In genomic region chr12:123250471-123251383, GRCh38 we compare ENCODE assay signal across 1 cellular context.
TF ChIP-seq lines count a peak whose summit lies in the region.

No MANE protein-coding gene starts in this region.

TF ChIP-seq in K562, 482 proteins besides CTCF, POLR2A, EP300 and RAD21 (continued from another document and continues in another):
- TF ChIP-seq, protein P1, sequence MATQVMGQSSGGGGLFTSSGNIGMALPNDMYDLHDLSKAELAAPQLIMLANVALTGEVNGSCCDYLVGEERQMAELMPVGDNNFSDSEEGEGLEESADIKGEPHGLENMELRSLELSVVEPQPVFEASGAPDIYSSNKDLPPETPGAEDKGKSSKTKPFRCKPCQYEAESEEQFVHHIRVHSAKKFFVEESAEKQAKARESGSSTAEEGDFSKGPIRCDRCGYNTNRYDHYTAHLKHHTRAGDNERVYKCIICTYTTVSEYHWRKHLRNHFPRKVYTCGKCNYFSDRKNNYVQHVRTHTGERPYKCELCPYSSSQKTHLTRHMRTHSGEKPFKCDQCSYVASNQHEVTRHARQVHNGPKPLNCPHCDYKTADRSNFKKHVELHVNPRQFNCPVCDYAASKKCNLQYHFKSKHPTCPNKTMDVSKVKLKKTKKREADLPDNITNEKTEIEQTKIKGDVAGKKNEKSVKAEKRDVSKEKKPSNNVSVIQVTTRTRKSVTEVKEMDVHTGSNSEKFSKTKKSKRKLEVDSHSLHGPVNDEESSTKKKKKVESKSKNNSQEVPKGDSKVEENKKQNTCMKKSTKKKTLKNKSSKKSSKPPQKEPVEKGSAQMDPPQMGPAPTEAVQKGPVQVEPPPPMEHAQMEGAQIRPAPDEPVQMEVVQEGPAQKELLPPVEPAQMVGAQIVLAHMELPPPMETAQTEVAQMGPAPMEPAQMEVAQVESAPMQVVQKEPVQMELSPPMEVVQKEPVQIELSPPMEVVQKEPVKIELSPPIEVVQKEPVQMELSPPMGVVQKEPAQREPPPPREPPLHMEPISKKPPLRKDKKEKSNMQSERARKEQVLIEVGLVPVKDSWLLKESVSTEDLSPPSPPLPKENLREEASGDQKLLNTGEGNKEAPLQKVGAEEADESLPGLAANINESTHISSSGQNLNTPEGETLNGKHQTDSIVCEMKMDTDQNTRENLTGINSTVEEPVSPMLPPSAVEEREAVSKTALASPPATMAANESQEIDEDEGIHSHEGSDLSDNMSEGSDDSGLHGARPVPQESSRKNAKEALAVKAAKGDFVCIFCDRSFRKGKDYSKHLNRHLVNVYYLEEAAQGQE (CRISPR knock-in tag; IDR thresholded peaks at IDR 0.05; ENCODE audit: low read depth) = no peak
- TF ChIP-seq, protein P2, sequence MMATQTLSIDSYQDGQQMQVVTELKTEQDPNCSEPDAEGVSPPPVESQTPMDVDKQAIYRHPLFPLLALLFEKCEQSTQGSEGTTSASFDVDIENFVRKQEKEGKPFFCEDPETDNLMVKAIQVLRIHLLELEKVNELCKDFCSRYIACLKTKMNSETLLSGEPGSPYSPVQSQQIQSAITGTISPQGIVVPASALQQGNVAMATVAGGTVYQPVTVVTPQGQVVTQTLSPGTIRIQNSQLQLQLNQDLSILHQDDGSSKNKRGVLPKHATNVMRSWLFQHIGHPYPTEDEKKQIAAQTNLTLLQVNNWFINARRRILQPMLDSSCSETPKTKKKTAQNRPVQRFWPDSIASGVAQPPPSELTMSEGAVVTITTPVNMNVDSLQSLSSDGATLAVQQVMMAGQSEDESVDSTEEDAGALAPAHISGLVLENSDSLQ (IDR thresholded peaks at IDR 0.05) = peak; percentile 64
- no peak for TF ChIP-seq ZNF121 (CRISPR knock-in tag; conservative IDR thresholded peaks at IDR 0.05)
- no peak for TF ChIP-seq RBM25 (IDR thresholded peaks at IDR 0.05; ENCODE audit: low read depth, low read length, severe bottlenecking)
- TF ChIP-seq, protein P3, sequence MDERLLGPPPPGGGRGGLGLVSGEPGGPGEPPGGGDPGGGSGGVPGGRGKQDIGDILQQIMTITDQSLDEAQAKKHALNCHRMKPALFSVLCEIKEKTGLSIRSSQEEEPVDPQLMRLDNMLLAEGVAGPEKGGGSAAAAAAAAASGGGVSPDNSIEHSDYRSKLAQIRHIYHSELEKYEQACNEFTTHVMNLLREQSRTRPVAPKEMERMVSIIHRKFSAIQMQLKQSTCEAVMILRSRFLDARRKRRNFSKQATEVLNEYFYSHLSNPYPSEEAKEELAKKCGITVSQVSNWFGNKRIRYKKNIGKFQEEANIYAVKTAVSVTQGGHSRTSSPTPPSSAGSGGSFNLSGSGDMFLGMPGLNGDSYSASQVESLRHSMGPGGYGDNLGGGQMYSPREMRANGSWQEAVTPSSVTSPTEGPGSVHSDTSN (CRISPR knock-in tag; IDR thresholded peaks at IDR 0.05; ENCODE audit: low read depth) = no peak
- TF ChIP-seq, protein P3 (tag; conservative IDR thresholded peaks at IDR 0.05; ENCODE audit: low read depth) = peak; percentile 70
- no peak for TF ChIP-seq TSC22D4 (tag; IDR thresholded peaks at IDR 0.05)
- no peak for TF ChIP-seq E2F3 (CRISPR knock-in tag; IDR thresholded peaks at IDR 0.05)
- TF ChIP-seq SUPT5H (IDR thresholded peaks at IDR 0.05) = no peak
- no peak for TF ChIP-seq ZNF175 (CRISPR knock-in tag; IDR thresholded peaks at IDR 0.05; ENCODE audit: low read depth)
- no peak for TF ChIP-seq ZZZ3 (IDR thresholded peaks at IDR 0.05)
- TF ChIP-seq, protein P4, sequence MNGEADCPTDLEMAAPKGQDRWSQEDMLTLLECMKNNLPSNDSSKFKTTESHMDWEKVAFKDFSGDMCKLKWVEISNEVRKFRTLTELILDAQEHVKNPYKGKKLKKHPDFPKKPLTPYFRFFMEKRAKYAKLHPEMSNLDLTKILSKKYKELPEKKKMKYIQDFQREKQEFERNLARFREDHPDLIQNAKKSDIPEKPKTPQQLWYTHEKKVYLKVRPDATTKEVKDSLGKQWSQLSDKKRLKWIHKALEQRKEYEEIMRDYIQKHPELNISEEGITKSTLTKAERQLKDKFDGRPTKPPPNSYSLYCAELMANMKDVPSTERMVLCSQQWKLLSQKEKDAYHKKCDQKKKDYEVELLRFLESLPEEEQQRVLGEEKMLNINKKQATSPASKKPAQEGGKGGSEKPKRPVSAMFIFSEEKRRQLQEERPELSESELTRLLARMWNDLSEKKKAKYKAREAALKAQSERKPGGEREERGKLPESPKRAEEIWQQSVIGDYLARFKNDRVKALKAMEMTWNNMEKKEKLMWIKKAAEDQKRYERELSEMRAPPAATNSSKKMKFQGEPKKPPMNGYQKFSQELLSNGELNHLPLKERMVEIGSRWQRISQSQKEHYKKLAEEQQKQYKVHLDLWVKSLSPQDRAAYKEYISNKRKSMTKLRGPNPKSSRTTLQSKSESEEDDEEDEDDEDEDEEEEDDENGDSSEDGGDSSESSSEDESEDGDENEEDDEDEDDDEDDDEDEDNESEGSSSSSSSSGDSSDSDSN (IDR thresholded peaks at IDR 0.05; ENCODE audit: borderline replicate concordance in 1 of 2, low read depth in 2 of 2, low read length in 2 of 2) = no peak
- no peak for TF ChIP-seq RUNX1 (IDR thresholded peaks at IDR 0.05; ENCODE audit: low read depth)
- TF ChIP-seq ZSCAN29 (IDR thresholded peaks at IDR 0.05) = no peak
- no peak for TF ChIP-seq TBL1XR1 (IDR thresholded peaks at IDR 0.05; ENCODE audit: low read length in 2 of 2)
- TF ChIP-seq NCOA6 (IDR thresholded peaks at IDR 0.05) = no peak
- 0 out of 2 replicates have a peak, but pooled peaks have one; percentile 14 for TF ChIP-seq ZNF740 (CRISPR knock-in tag; IDR thresholded peaks at IDR 0.05)
- TF ChIP-seq ZNF740 (tag; IDR thresholded peaks at IDR 0.05) = no peak
- no peak for TF ChIP-seq TGIF2 (CRISPR knock-in tag; IDR thresholded peaks at IDR 0.05)
- TF ChIP-seq MTA3 (IDR thresholded peaks at IDR 0.05; ENCODE audit: borderline replicate concordance) = no peak
- TF ChIP-seq NFIX (CRISPR knock-in tag; IDR thresholded peaks at IDR 0.05; ENCODE audit: low read depth) = 0 out of 2 replicates have a peak, but pooled peaks have one; percentile 18
- no peak for TF ChIP-seq ZFPM2 (CRISPR knock-in tag; IDR thresholded peaks at IDR 0.05)
- TF ChIP-seq HNRNPH1 (optimal IDR thresholded peaks at IDR 0.05; ENCODE audit: low read depth, low read length) = no peak
- peak; percentile 24; the same call in 1 of the 2 replicates for TF ChIP-seq ARID1B (IDR thresholded peaks at IDR 0.05)
- TF ChIP-seq KAT7 (CRISPR knock-in tag; IDR thresholded peaks at IDR 0.05; ENCODE audit: borderline replicate concordance) = no peak
- TF ChIP-seq SP1 (CRISPR knock-in tag; IDR thresholded peaks at IDR 0.05) = no peak
- TF ChIP-seq CHD1 (IDR thresholded peaks at IDR 0.05; ENCODE audit: low read length) = no peak
- no peak for TF ChIP-seq KDM4B (IDR thresholded peaks at IDR 0.05; ENCODE audit: borderline replicate concordance in 2 of 2, low read depth in 1 of 2)
- no peak for TF ChIP-seq ATF4 (CRISPR knock-in tag; IDR thresholded peaks at IDR 0.05)
- no peak for TF ChIP-seq ZBTB7A (IDR thresholded peaks at IDR 0.05; ENCODE audit: borderline replicate concordance, control insufficient read depth, low read depth, low read length)
- TF ChIP-seq ZNF311 (CRISPR knock-in tag; IDR thresholded peaks at IDR 0.05) = no peak
- no peak for TF ChIP-seq ZNF431 (CRISPR knock-in tag; IDR thresholded peaks at IDR 0.05)
- TF ChIP-seq ZNF668 (CRISPR knock-in tag; IDR thresholded peaks at IDR 0.05) = no peak
- TF ChIP-seq ERF (CRISPR knock-in tag; IDR thresholded peaks at IDR 0.05) = no peak
- TF ChIP-seq FOXP1 (CRISPR knock-in tag; IDR thresholded peaks at IDR 0.05) = no peak
- TF ChIP-seq HOMEZ (CRISPR knock-in tag; IDR thresholded peaks at IDR 0.05) = no peak
- no peak for TF ChIP-seq ZNF23 (CRISPR knock-in tag; IDR thresholded peaks at IDR 0.05)
- TF ChIP-seq POLR2AphosphoS2 (IDR thresholded peaks at IDR 0.05; ENCODE audit: low read length) = no peak
- no peak for TF ChIP-seq CREB1 (IDR thresholded peaks at IDR 0.05)
- no peak for TF ChIP-seq CREB1 (CRISPR knock-in tag; IDR thresholded peaks at IDR 0.05)
- no peak for TF ChIP-seq NR2C1 (IDR thresholded peaks at IDR 0.05)
- peak; percentile 19; the same call in 1 of the 2 replicates for TF ChIP-seq NR2C1 (tag; IDR thresholded peaks at IDR 0.05)
- TF ChIP-seq YY1 (IDR thresholded peaks at IDR 0.05; ENCODE audit: borderline replicate concordance in 1 of 3, control insufficient read depth in 1 of 3, extremely low read depth in 1 of 3, insufficient read depth in 3 of 3, insufficient read length in 1 of 3, insufficient replicate concordance in 2 of 3, low read depth in 1 of 3, low read length in 2 of 3) = peak in 1 of 3 experiments; percentile 18
- no peak for TF ChIP-seq MCM3 (IDR thresholded peaks at IDR 0.05)
- TF ChIP-seq ZNF586 (CRISPR knock-in tag; conservative IDR thresholded peaks at IDR 0.05) = no peak
- peak; percentile 80 for TF ChIP-seq C11orf30 (IDR thresholded peaks at IDR 0.05; ENCODE audit: low read depth)
- no peak for TF ChIP-seq E2F1 (CRISPR knock-in tag; IDR thresholded peaks at IDR 0.05)
- no peak for TF ChIP-seq POLR2B (IDR thresholded peaks at IDR 0.05; ENCODE audit: low read depth, partially characterized antibody)
- TF ChIP-seq NCOA1 (IDR thresholded peaks at IDR 0.05; ENCODE audit: low read depth) = no peak
- no peak for TF ChIP-seq LEF1 (IDR thresholded peaks at IDR 0.05)
- no peak for TF ChIP-seq TFAM (CRISPR knock-in tag; conservative IDR thresholded peaks at IDR 0.05)
- TF ChIP-seq ZNF444 (CRISPR knock-in tag; IDR thresholded peaks at IDR 0.05) = no peak
- no peak for TF ChIP-seq PHF20 (IDR thresholded peaks at IDR 0.05; ENCODE audit: partially characterized antibody)
- peak; percentile 69 for TF ChIP-seq ZNF316 (IDR thresholded peaks at IDR 0.05)
- no peak for TF ChIP-seq POLR2H (tag; IDR thresholded peaks at IDR 0.05; ENCODE audit: low read depth)
- no peak for TF ChIP-seq ELF2 (CRISPR knock-in tag; IDR thresholded peaks at IDR 0.05)
- TF ChIP-seq, protein P5, sequence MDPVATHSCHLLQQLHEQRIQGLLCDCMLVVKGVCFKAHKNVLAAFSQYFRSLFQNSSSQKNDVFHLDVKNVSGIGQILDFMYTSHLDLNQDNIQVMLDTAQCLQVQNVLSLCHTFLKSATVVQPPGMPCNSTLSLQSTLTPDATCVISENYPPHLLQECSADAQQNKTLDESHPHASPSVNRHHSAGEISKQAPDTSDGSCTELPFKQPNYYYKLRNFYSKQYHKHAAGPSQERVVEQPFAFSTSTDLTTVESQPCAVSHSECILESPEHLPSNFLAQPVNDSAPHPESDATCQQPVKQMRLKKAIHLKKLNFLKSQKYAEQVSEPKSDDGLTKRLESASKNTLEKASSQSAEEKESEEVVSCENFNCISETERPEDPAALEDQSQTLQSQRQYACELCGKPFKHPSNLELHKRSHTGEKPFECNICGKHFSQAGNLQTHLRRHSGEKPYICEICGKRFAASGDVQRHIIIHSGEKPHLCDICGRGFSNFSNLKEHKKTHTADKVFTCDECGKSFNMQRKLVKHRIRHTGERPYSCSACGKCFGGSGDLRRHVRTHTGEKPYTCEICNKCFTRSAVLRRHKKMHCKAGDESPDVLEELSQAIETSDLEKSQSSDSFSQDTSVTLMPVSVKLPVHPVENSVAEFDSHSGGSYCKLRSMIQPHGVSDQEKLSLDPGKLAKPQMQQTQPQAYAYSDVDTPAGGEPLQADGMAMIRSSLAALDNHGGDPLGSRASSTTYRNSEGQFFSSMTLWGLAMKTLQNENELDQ (CRISPR knock-in tag; IDR thresholded peaks at IDR 0.05; ENCODE audit: borderline replicate concordance) = no peak
- TF ChIP-seq ZNF41 (CRISPR knock-in tag; conservative IDR thresholded peaks at IDR 0.05) = no peak
- no peak for TF ChIP-seq ZFP36 (IDR thresholded peaks at IDR 0.05; ENCODE audit: low read depth, low read length, partially characterized antibody)
- no peak for TF ChIP-seq GABPB2 (CRISPR knock-in tag; conservative IDR thresholded peaks at IDR 0.05)
- no peak for TF ChIP-seq NR4A1 (CRISPR knock-in tag; IDR thresholded peaks at IDR 0.05)
- TF ChIP-seq NR4A1 (tag; IDR thresholded peaks at IDR 0.05) = no peak
- TF ChIP-seq SMARCE1 (IDR thresholded peaks at IDR 0.05) = no peak
